In genomic region chrX:22078117-22078516, GRCh38 we compare ENCODE assay signal across 24 cellular contexts. TPM values are rescaled to one million over a fixed set of nuclear protein-coding genes. Genes with fewer than 3 reads are reported as not detected.
DNase-seq lines count a peak whose midpoint lies in the region; FAIRE-seq and TF ChIP-seq lines count a peak whose summit lies in the region.
"Had no signal": no experiment of that assay in that cellular context is flagged by ENCODE, and none has a peak within 500 bp of the region (broad histone marks: within the 10 kb centered on the region; RNA-seq: fewer than 3 reads in every experiment).

No MANE protein-coding gene starts in this region.

- no peak overlapping the region for H2AK5ac ChIP-seq in mesendoderm (ENCODE audit: low read length)

- no peaks in the 10 kb centered on the region for H3K79me1 ChIP-seq in mesendoderm (ENCODE audit: low read length)

- H3K27ac Mint-ChIP-seq in activated naive CD4-positive, alpha-beta T cell treated with anti-CD3 and anti-CD28 coated beads, Interleukin-2, amount 50 U/mL, for 24 hours, result peak overlapping the region; percentile 69
- H3K27ac Mint-ChIP-seq in astrocyte (ENCODE audit: unreplicated experiment), result no peak overlapping the region
- H3K27ac Mint-ChIP-seq in activated T-helper 2 cell treated with anti-CD3 and anti-CD28 coated beads, Interferon-gamma antibody, Interleukin-2, Interleukin-4, amounts not matched to agents 10 μg/mL and 5 μg/mL and 100 μg/mL, durations not matched to agents 14 hours and 24 hours and 36 hours, result no peak overlapping the region
- H3K27ac Mint-ChIP-seq: CD4-positive, CD25-positive, alpha-beta regulatory T cell; HFFc6 had no signal

- H3K9ac ChIP-seq in astrocyte (ENCODE audit: low read length), result no peak overlapping the region
- H3K9ac ChIP-seq in mesendoderm (ENCODE audit: low read length), result no peak overlapping the region
- H3K9ac ChIP-seq: BLaER1, KMS-11 had no signal

- H2AFZ ChIP-seq in astrocyte (ENCODE audit: low read depth, low read length), result no peak overlapping the region

- H2BK5ac ChIP-seq in mesendoderm (ENCODE audit: low read length), result no peak overlapping the region

- WGBS in mesendoderm (ENCODE audit: extremely low coverage, insufficient coverage, low lambda C conversion rate), result no CpG with 5 or more reads among the region's 2 CpGs

- H4K5ac ChIP-seq in mesendoderm (ENCODE audit: low read length), result no peak overlapping the region

- H3K4me1 ChIP-seq in astrocyte (ENCODE audit: insufficient read depth, low read length) (no peaks in the 10 kb centered on the region), mesendoderm (ENCODE audit: control insufficient read depth, low read depth, low read length) (no peaks in the 10 kb centered on the region)
- H3K4me1 ChIP-seq: BLaER1 had no signal

- intact Hi-C loops in activated T-helper 2 cell treated with anti-CD3 and anti-CD28 coated beads, Interferon-gamma antibody, Interleukin-2, Interleukin-4, amounts not matched to agents 10 μg/mL and 5 μg/mL and 100 μg/mL, durations not matched to agents 14 hours and 24 hours and 36 hours (cut with micrococcal nuclease), result no loop called here

- H3K9me3 Mint-ChIP-seq in activated naive CD4-positive, alpha-beta T cell treated with anti-CD3 and anti-CD28 coated beads, Interleukin-2, amount 50 U/mL, for 24 hours, result no peaks in the 10 kb centered on the region
- peaks cover 2% of the 10 kb centered on the region for H3K9me3 Mint-ChIP-seq in astrocyte (ENCODE audit: unreplicated experiment)
- no peaks in the 10 kb centered on the region for H3K9me3 Mint-ChIP-seq in activated T-helper 2 cell treated with anti-CD3 and anti-CD28 coated beads, Interferon-gamma antibody, Interleukin-2, Interleukin-4, amounts not matched to agents 10 μg/mL and 5 μg/mL and 100 μg/mL, durations not matched to agents 14 hours and 24 hours and 36 hours
- H3K9me3 Mint-ChIP-seq: CD4-positive, CD25-positive, alpha-beta regulatory T cell; HFFc6 had no signal

- no peak overlapping the region for H3K27ac ChIP-seq in astrocyte (ENCODE audit: low read depth, low read length)
- no peak overlapping the region for H3K27ac ChIP-seq in mesendoderm (ENCODE audit: low read depth, low read length)
- H3K27ac ChIP-seq: BLaER1, KMS-11, SK-N-MC had no signal

- no peaks in the 10 kb centered on the region for H4K20me1 ChIP-seq in astrocyte (ENCODE audit: insufficient read depth, low read length)
- H4K20me1 ChIP-seq: BLaER1 had no signal

- no peaks in the 10 kb centered on the region for H3K36me3 ChIP-seq in astrocyte (ENCODE audit: insufficient read depth, low read length)
- H3K36me3 ChIP-seq in mesendoderm (ENCODE audit: control insufficient read depth, insufficient read depth, low read length), result no peaks in the 10 kb centered on the region
- H3K36me3 ChIP-seq: BLaER1, HAP-1 had no signal

- H3K9me3 ChIP-seq in astrocyte (ENCODE audit: insufficient read depth, low read depth, low read length), result no peaks in the 10 kb centered on the region
- H3K9me3 ChIP-seq: HAP-1 had no signal

- no peaks in the 10 kb centered on the region for H3K27me3 Mint-ChIP-seq in activated naive CD4-positive, alpha-beta T cell treated with anti-CD3 and anti-CD28 coated beads, Interleukin-2, amount 50 U/mL, for 24 hours
- H3K27me3 Mint-ChIP-seq in astrocyte (ENCODE audit: low read depth, unreplicated experiment), result no peaks in the 10 kb centered on the region
- no peaks in the 10 kb centered on the region for H3K27me3 Mint-ChIP-seq in activated T-helper 2 cell treated with anti-CD3 and anti-CD28 coated beads, Interferon-gamma antibody, Interleukin-2, Interleukin-4, amounts not matched to agents 10 μg/mL and 5 μg/mL and 100 μg/mL, durations not matched to agents 14 hours and 24 hours and 36 hours (ENCODE audit: low read depth)
- H3K27me3 Mint-ChIP-seq: CD4-positive, CD25-positive, alpha-beta regulatory T cell had no signal

- H3K4ac ChIP-seq in mesendoderm (ENCODE audit: low read depth, low read length), result no peak overlapping the region

- no peak overlapping the region for H2BK15ac ChIP-seq in mesendoderm (replicated peaks; ENCODE audit: low read depth)

- no peak for TF ChIP-seq CTCF in astrocyte (IDR thresholded peaks at IDR 0.05; ENCODE audit: insufficient read depth, low read depth, low read length)

- H3K18ac ChIP-seq in mesendoderm (ENCODE audit: low read length), result no peak overlapping the region

- H3K4me2 ChIP-seq in astrocyte (ENCODE audit: low read length), result no peak overlapping the region
- no peak overlapping the region for H3K4me2 ChIP-seq in mesendoderm (ENCODE audit: low read length)
- H3K4me2 ChIP-seq: BLaER1, KMS-11 had no signal

- no peak overlapping the region for H4K8ac ChIP-seq in mesendoderm (ENCODE audit: low read depth, low read length)

- H3K79me2 ChIP-seq in astrocyte (ENCODE audit: insufficient read depth, low read length) (no peaks in the 10 kb centered on the region), mesendoderm (ENCODE audit: control insufficient read depth, insufficient read depth, low read length) (no peaks in the 10 kb centered on the region)

- no peak overlapping the region for H3K56ac ChIP-seq in mesendoderm (ENCODE audit: low read length)

- H3K27me3 ChIP-seq in astrocyte (ENCODE audit: insufficient read depth, low read length), result no peaks in the 10 kb centered on the region
- H3K27me3 ChIP-seq in mesendoderm (ENCODE audit: insufficient read depth, low read length, poor library complexity), result no peaks in the 10 kb centered on the region
- H3K27me3 ChIP-seq: BLaER1 had no signal

- no peak overlapping the region for H3K23ac ChIP-seq in mesendoderm (ENCODE audit: low read length)

- no peak for DNase-seq in activated naive CD4-positive, alpha-beta T cell (lab: John Stamatoyannopoulos, UW)
- DNase-seq in astrocyte (ENCODE audit: low read depth) (no peak), mesendoderm (peak; percentile 33), HuH-7.5 (ENCODE audit: low spot score) (no peak), GM12891 (ENCODE audit: insufficient read length, low spot score) (no peak)
- DNase-seq in activated T-helper 2 cell treated with anti-CD3 and anti-CD28 coated beads, Interferon-gamma antibody, Interleukin-2, Interleukin-4, amounts not matched to agents 10 μg/mL and 5 μg/mL and 100 μg/mL, durations not matched to agents 14 hours and 24 hours and 36 hours (ENCODE audit: low spot score), result no peak
- DNase-seq: CD4-positive, CD25-positive, alpha-beta regulatory T cell; DMS53; GF-D8; HFFc6; IMR-90; MM.1S; NCI-H2029 treated with DMSO at 0.1 percent for 48 hours; NCI-H2227 treated with DMSO at 0.1 percent for 48 hours; NCI-H510A; NCI-H69; OCI-M1; SIG-M5 had no signal

- H3K4me1 Mint-ChIP-seq in activated naive CD4-positive, alpha-beta T cell treated with anti-CD3 and anti-CD28 coated beads, Interleukin-2, amount 50 U/mL, for 24 hours, result peaks cover 7% of the 10 kb centered on the region
- H3K4me1 Mint-ChIP-seq in astrocyte (ENCODE audit: low read depth, unreplicated experiment), result no peaks in the 10 kb centered on the region
- H3K4me1 Mint-ChIP-seq in activated T-helper 2 cell treated with anti-CD3 and anti-CD28 coated beads, Interferon-gamma antibody, Interleukin-2, Interleukin-4, amounts not matched to agents 10 μg/mL and 5 μg/mL and 100 μg/mL, durations not matched to agents 14 hours and 24 hours and 36 hours (ENCODE audit: low read depth), result no peaks in the 10 kb centered on the region
- H3K4me1 Mint-ChIP-seq: CD4-positive, CD25-positive, alpha-beta regulatory T cell had no signal

- peak; percentile 93 for FAIRE-seq in astrocyte (lab: Jason Lieb, UNC)
- FAIRE-seq in GM12891 (lab: Jason Lieb, UNC), result no peak
- FAIRE-seq: RCC 7860 had no signal

- no peak overlapping the region for H3K4me3 Mint-ChIP-seq in activated naive CD4-positive, alpha-beta T cell treated with anti-CD3 and anti-CD28 coated beads, Interleukin-2, amount 50 U/mL, for 24 hours
- no peak overlapping the region for H3K4me3 Mint-ChIP-seq in astrocyte (ENCODE audit: unreplicated experiment)
- H3K4me3 Mint-ChIP-seq in activated T-helper 2 cell treated with anti-CD3 and anti-CD28 coated beads, Interferon-gamma antibody, Interleukin-2, Interleukin-4, amounts not matched to agents 10 μg/mL and 5 μg/mL and 100 μg/mL, durations not matched to agents 14 hours and 24 hours and 36 hours (ENCODE audit: low read depth), result no peak overlapping the region
- H3K4me3 Mint-ChIP-seq: CD4-positive, CD25-positive, alpha-beta regulatory T cell; HFFc6 had no signal

- H3K36me3 Mint-ChIP-seq in activated naive CD4-positive, alpha-beta T cell treated with anti-CD3 and anti-CD28 coated beads, Interleukin-2, amount 50 U/mL, for 24 hours, result peaks cover 1% of the 10 kb centered on the region
- H3K36me3 Mint-ChIP-seq in astrocyte (ENCODE audit: low read depth, unreplicated experiment), result no peaks in the 10 kb centered on the region
- peaks cover 2% of the 10 kb centered on the region for H3K36me3 Mint-ChIP-seq in activated T-helper 2 cell treated with anti-CD3 and anti-CD28 coated beads, Interferon-gamma antibody, Interleukin-2, Interleukin-4, amounts not matched to agents 10 μg/mL and 5 μg/mL and 100 μg/mL, durations not matched to agents 14 hours and 24 hours and 36 hours (ENCODE audit: low read depth)
- H3K36me3 Mint-ChIP-seq: CD4-positive, CD25-positive, alpha-beta regulatory T cell had no signal

- H3K4me3 ChIP-seq in astrocyte (ENCODE audit: insufficient read depth, low read depth, low read length) (no peak overlapping the region), mesendoderm (ENCODE audit: low read length) (no peak overlapping the region)
- H3K4me3 ChIP-seq: BLaER1, HAP-1, SK-N-MC had no signal

- no peak overlapping the region for H2BK120ac ChIP-seq in mesendoderm (ENCODE audit: low read depth, low read length)

- TF ChIP-seq POLR2A in GM12891 (IDR thresholded peaks at IDR 0.05; ENCODE audit: low read depth, low read length), result no peak

TF ChIP-seq in GM12891, 5 proteins besides CTCF, POLR2A, EP300 and RAD21:
- no peak for TF ChIP-seq POLR2AphosphoS5 (IDR thresholded peaks at IDR 0.05; ENCODE audit: low read depth, low read length)
- no peak for TF ChIP-seq PAX5 (IDR thresholded peaks at IDR 0.05; ENCODE audit: insufficient read depth, low read length, severe bottlenecking)
- no peak for TF ChIP-seq POU2F2 (IDR thresholded peaks at IDR 0.05; ENCODE audit: low read depth, low read length)
- TF ChIP-seq TAF1 (IDR thresholded peaks at IDR 0.05; ENCODE audit: low read depth, low read length), result no peak
- TF ChIP-seq SPI1 (IDR thresholded peaks at IDR 0.05; ENCODE audit: low read depth, low read length), result no peak

RNA-seq across cellular contexts. Expression of gene PHEX, which starts 46.0 kb away (rescaled TPM):
- 0.24 and 0.36 TPM in 2 replicates for total RNA-seq in astrocyte
- 0.03 TPM for polyA plus RNA-seq in mesendoderm (2013, experiment 1 of 2)
- polyA plus RNA-seq in mesendoderm (2013, experiment 2 of 2), result 0.04 TPM
- total RNA-seq in activated T-helper 2 cell treated with anti-CD3 and anti-CD28 coated beads, Interferon-gamma antibody, Interleukin-2, Interleukin-4, amounts not matched to agents 10 μg/mL and 5 μg/mL and 100 μg/mL, durations not matched to agents 14 hours and 24 hours and 36 hours, result 7.6 and 7.8 TPM in 2 replicates
- 0.09 TPM for polyA plus RNA-seq in GM12891 (2012; ENCODE audit: low read depth, missing spikeins)
